Comparison of ENCODE assay signal across 9 cellular contexts in the genomic region with DNA sequence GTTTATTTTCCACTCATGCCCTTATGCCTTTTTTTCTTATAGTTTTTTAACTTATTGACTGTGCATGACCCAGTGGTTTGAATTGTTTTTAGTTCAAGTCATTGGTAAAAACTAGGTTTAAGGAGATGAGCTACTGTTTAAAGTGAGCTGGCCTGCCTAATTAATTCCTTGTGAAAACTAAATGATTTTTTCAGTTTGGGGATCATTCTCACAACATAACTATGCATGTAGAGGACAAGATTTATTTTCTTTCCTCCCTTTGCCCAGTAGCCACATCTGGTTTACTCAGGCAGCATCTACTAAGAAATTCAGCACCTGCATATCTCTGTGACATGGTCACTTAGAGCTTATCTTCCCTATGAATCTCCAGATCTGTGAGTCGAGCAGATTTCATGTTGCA. TPM values are rescaled to one million over a fixed set of nuclear protein-coding genes. Genes with fewer than 3 reads are reported as not detected.
DNase-seq lines count a peak whose midpoint lies in the region; ATAC-seq, FAIRE-seq and TF ChIP-seq lines count a peak whose summit lies in the region.
"Had no signal": no experiment of that assay in that cellular context is flagged by ENCODE, and none has a peak within 500 bp of the region (broad histone marks: within the 10 kb centered on the region; RNA-seq: fewer than 3 reads in every experiment).

No MANE protein-coding gene starts in this region.

- peak overlapping the region; percentile 81 for H3K27ac Mint-ChIP-seq in activated naive CD4-positive, alpha-beta T cell treated with anti-CD3 and anti-CD28 coated beads, Interleukin-2, amount 50 U/mL, for 24 hours
- peak overlapping the region; percentile 4 to 97 for H3K27ac Mint-ChIP-seq in activated naive CD4-positive, alpha-beta T cell treated with anti-CD3 and anti-CD28 coated beads, Interleukin-2, amount 50 U/mL, for 72 hours

- H3K4me1 Mint-ChIP-seq in activated naive CD4-positive, alpha-beta T cell treated with anti-CD3 and anti-CD28 coated beads, Interleukin-2, amount 50 U/mL, for 24 hours: peaks cover 55% of the 10 kb centered on the region

- no peaks in the 10 kb centered on the region for H3K27me3 Mint-ChIP-seq in activated naive CD4-positive, alpha-beta T cell treated with anti-CD3 and anti-CD28 coated beads, Interleukin-2, amount 50 U/mL, for 24 hours

- H3K27me3 ChIP-seq in tibial artery: no peaks in the 10 kb centered on the region

- peak overlapping the region; percentile 99 for H3K4me3 Mint-ChIP-seq in activated naive CD4-positive, alpha-beta T cell treated with anti-CD3 and anti-CD28 coated beads, Interleukin-2, amount 50 U/mL, for 24 hours

- no peaks in the 10 kb centered on the region for H3K9me3 Mint-ChIP-seq in activated naive CD4-positive, alpha-beta T cell treated with anti-CD3 and anti-CD28 coated beads, Interleukin-2, amount 50 U/mL, for 24 hours
- H3K9me3 Mint-ChIP-seq in activated naive CD4-positive, alpha-beta T cell treated with anti-CD3 and anti-CD28 coated beads, Interleukin-2, amount 50 U/mL, for 72 hours: no peaks in the 10 kb centered on the region

- DNase-seq in activated naive CD4-positive, alpha-beta T cell treated with Interleukin-2 at 50 U/mL for 16 hours: no peak
- DNase-seq in activated naive CD4-positive, alpha-beta T cell treated with anti-CD3 and anti-CD28 coated beads, Interleukin-2, amount 50 U/mL, for 72 hours (ENCODE audit: low spot score in 2 of 2): no peak
- no peak for DNase-seq in kidney
- DNase-seq in tibial artery: no peak
- DNase-seq in NCI-H526 treated with DMSO at 0.1 percent for 48 hours (lab: John Stamatoyannopoulos, UW): no peak
- DNase-seq in NCI-H748 treated with DMSO at 0.1 percent for 48 hours (lab: John Stamatoyannopoulos, UW): no peak
- DNase-seq: DMS 273 treated with DMSO at 0.1 percent for 48 hours had no signal

- H3K36me3 ChIP-seq in kidney (ENCODE audit: control insufficient read depth in 1 of 2, insufficient read depth in 2 of 2, low read length in 2 of 2) (no peaks in the 10 kb centered on the region), tibial artery (no peaks in the 10 kb centered on the region)

- no peak overlapping the region for H3K9ac ChIP-seq in kidney (ENCODE audit: low read length in 2 of 2)

- intact Hi-C loops in kidney (cut with DNase I) (no loop called here), tibial artery (cut with DNase I; ENCODE audit: low total_unique reads) (no loop called here)

- H3K4me1 ChIP-seq in kidney (ENCODE audit: control insufficient read depth in 1 of 2, insufficient read depth in 1 of 2, low read depth in 1 of 2, low read length in 2 of 2) (peaks cover 10 to 18% of the 10 kb centered on the region in 2 donors), tibial artery (peaks cover 0 to 25% (median 19%) of the 10 kb centered on the region in 4 donors)

- peaks cover 26% of the 10 kb centered on the region for H3K36me3 Mint-ChIP-seq in activated naive CD4-positive, alpha-beta T cell treated with anti-CD3 and anti-CD28 coated beads, Interleukin-2, amount 50 U/mL, for 24 hours
- peaks cover 16 to 24% of the 10 kb centered on the region in 2 donors for H3K36me3 Mint-ChIP-seq in activated naive CD4-positive, alpha-beta T cell treated with anti-CD3 and anti-CD28 coated beads, Interleukin-2, amount 50 U/mL, for 72 hours

- H3K9me3 ChIP-seq in kidney (ENCODE audit: control insufficient read depth in 1 of 2, low read length in 2 of 2): no peaks in the 10 kb centered on the region
- no peaks in the 10 kb centered on the region for H3K9me3 ChIP-seq in tibial artery

- no peak for ATAC-seq in activated naive CD4-positive, alpha-beta T cell treated with anti-CD3 and anti-CD28 coated beads, Interleukin-2, amount 50 U/mL, for 72 hours
- no peak for ATAC-seq in HG02884 (IDR thresholded peaks at IDR 0.05; ENCODE audit: unreplicated experiment)

- FAIRE-seq in kidney (lab: Jason Lieb, UNC): no peak

- H3K27ac ChIP-seq in kidney (ENCODE audit: low read depth in 2 of 2, low read length in 2 of 2): no peak overlapping the region
- H3K27ac ChIP-seq in tibial artery: no peak overlapping the region

- H3K4me3 ChIP-seq in kidney (ENCODE audit: low read length in 2 of 2): peak overlapping the region; percentile 65 to 90
- peak overlapping the region; percentile 72 to 75 for H3K4me3 ChIP-seq in tibial artery

- TF ChIP-seq CTCF in kidney (IDR thresholded peaks at IDR 0.05; ENCODE audit: borderline replicate concordance, extremely low read depth, insufficient read depth): no peak
- no peak for TF ChIP-seq CTCF in tibial artery (IDR thresholded peaks at IDR 0.05)

RNA-seq across cellular contexts. Expression of a gene that starts 1.7 kb away (rescaled TPM):
- total RNA-seq in activated naive CD4-positive, alpha-beta T cell treated with anti-CD3 and anti-CD28 coated beads, Interleukin-2, amount 50 U/mL, for 72 hours: 10 to 100 TPM; 16.6 to 17.1 TPM
- 18.5 TPM for total RNA-seq in kidney
- 13.0 TPM for polyA plus RNA-seq in kidney (ENCODE audit: insufficient read depth, low read depth, low replicate concordance)

RNA-seq across cellular contexts. Expression of a gene that starts 9.9 kb away (rescaled TPM):
- 10 to 100 TPM; 43.0 to 54.5 TPM for total RNA-seq in activated naive CD4-positive, alpha-beta T cell treated with anti-CD3 and anti-CD28 coated beads, Interleukin-2, amount 50 U/mL, for 72 hours
- total RNA-seq in kidney: 1.6 TPM
- 0.30 TPM for polyA plus RNA-seq in kidney (ENCODE audit: insufficient read depth, low read depth, low replicate concordance)

Comparison
In these comparisons a context has a peak if more than half of its experiments do, and no peak if none do; other contexts are left out.
1. RNA of a gene that starts 9.9 kb away (total RNA-seq): 43.0 to 54.5 TPM in activated naive CD4-positive, alpha-beta T cell treated with anti-CD3 and anti-CD28 coated beads, Interleukin-2, amount 50 U/mL, for 72 hours; 1.6 TPM in kidney (single experiment); every median in the first group is over 10 times any median in the second.